7 cellular contexts compared by ENCODE assay signal in genomic region chr7:129951076-129952011, GRCh38. TPM values are rescaled to one million over a fixed set of nuclear protein-coding genes. Genes with fewer than 3 reads are reported as not detected.
DNase-seq lines count a peak whose midpoint lies in the region; ATAC-seq and TF ChIP-seq lines count a peak whose summit lies in the region.

No MANE protein-coding gene starts in this region.

- H3K27ac ChIP-seq in aorta (ENCODE audit: low read depth in 1 of 2, low read length in 2 of 2) = peak overlapping the region; percentile 78

- H3K27me3 ChIP-seq in aorta (ENCODE audit: control insufficient read depth in 1 of 2, insufficient read depth in 2 of 2, low read length in 1 of 2) = no peaks in the 10 kb centered on the region

- 0% methylated on average over 7 of the region's 7 CpGs for WGBS in aorta, 2 donors

- H3K4me1 ChIP-seq in aorta (ENCODE audit: control insufficient read depth in 1 of 2, insufficient read depth in 2 of 2, low read length in 2 of 2) = peaks cover 0 to 3% of the 10 kb centered on the region in 2 donors

- ATAC-seq in aorta (ENCODE audit: low FRiP score) (no peak), HG02610 (IDR thresholded peaks at IDR 0.05; ENCODE audit: unreplicated experiment) (no peak)

- no peaks in the 10 kb centered on the region for H3K9me3 ChIP-seq in aorta (ENCODE audit: control insufficient read depth, low read length)

- DNase-seq in ELF-1 (ENCODE audit: low read depth, low spot score) (peak; percentile 42), NCI-H2029 (lab: John Stamatoyannopoulos, UW) (peak; percentile 39), choroid plexus epithelial cell (ENCODE audit: low read depth) (peak; percentile 37), lung microvascular endothelial cell (ENCODE audit: low read depth in 2 of 2) (peak; percentile 23 to 59), aorta (peak in 1 of 2 donors; percentile 33), NCI-H187 (lab: John Stamatoyannopoulos, UW) (no peak)

- no peaks in the 10 kb centered on the region for H3K36me3 ChIP-seq in aorta (ENCODE audit: control insufficient read depth in 1 of 2, insufficient read depth in 2 of 2, low read length in 1 of 2)

- TF ChIP-seq CTCF in choroid plexus epithelial cell (conservative IDR thresholded peaks at IDR 0.05; ENCODE audit: low read depth, low read length) = no peak

- H3K4me3 ChIP-seq in choroid plexus epithelial cell (ENCODE audit: low read depth, low read length) (peak overlapping the region; percentile 85), aorta (ENCODE audit: low read length in 2 of 2) (peak overlapping the region; percentile 94 to 100)

- intact Hi-C loops in aorta (cut with DNase I) = loop anchor here (2.0 to 5.0 kb wide), 3 partner anchors 59 to 127 kb away; no protein-coding TSS in a partner anchor

RNA-seq across cellular contexts. Expression of gene UBE2H, which starts 1.4 kb away (rescaled TPM):
- total RNA-seq in lung microvascular endothelial cell = 41.0 and 41.1 TPM in 2 replicates
- 100 to 1,000 TPM; 141 to 173 TPM for total RNA-seq in aorta
- 10 to 100 TPM; 52.3 to 57.9 TPM for polyA plus RNA-seq in aorta

Comparison
In these comparisons a context has a peak if more than half of its experiments do, and no peak if none do; other contexts are left out.
1. DNase-seq: peak in ELF-1 (single experiment), NCI-H2029 (single experiment), choroid plexus epithelial cell (single experiment) and lung microvascular endothelial cell (2 of 2); none in NCI-H187 (0 of 2).